Comparison of ENCODE assay signal across 29 cellular contexts in genomic region chr10:9166770-9167169, GRCh38.
"Had no signal": no experiment of that assay in that cellular context is flagged by ENCODE, and none has a peak within 500 bp of the region (broad histone marks: within the 10 kb centered on the region; RNA-seq: fewer than 3 reads in every experiment).

No MANE protein-coding gene starts in this region.

- H3K36me3 Mint-ChIP-seq: activated naive CD4-positive, alpha-beta T cell treated with anti-CD3 and anti-CD28 coated beads, Interleukin-2, amount 10 ng/mL, durations not matched to agents 7 days and 5 days; brain; WTC11 had no signal

- H3K4me3 Mint-ChIP-seq: activated CD4-positive, alpha-beta memory T cell treated with anti-CD3 and anti-CD28 coated beads, Interleukin-2, amount 10 ng/mL, durations not matched to agents 7 days and 5 days; activated CD4-positive, alpha-beta T cell treated with anti-CD3 and anti-CD28 coated beads, Interleukin-2, amount 10 ng/mL, durations not matched to agents 7 days and 5 days; activated naive CD4-positive, alpha-beta T cell treated with anti-CD3 and anti-CD28 coated beads, Interleukin-2, amount 10 ng/mL, durations not matched to agents 7 days and 5 days; activated naive CD8-positive, alpha-beta T cell treated with anti-CD3 and anti-CD28 coated beads, Interleukin-2, amount 10 ng/mL, durations not matched to agents 7 days and 5 days; activated T-cell treated with anti-CD3 and anti-CD28 coated beads, Interleukin-2, amount 50 U/mL, for 24 hours; activated T-cell treated with anti-CD3 and anti-CD28 coated beads, Interleukin-2, amount 50 U/mL, for 72 hours; brain; central memory CD8-positive, alpha-beta T cell; effector memory CD8-positive, alpha-beta T cell; T-helper 1 cell treated with Interleukin-12 subunit alpha and Interleukin-12 subunit beta and Interleukin-4 antibody, amounts not matched to agents 30 μg/mL and 1 μg/mL, for 36 hours; WTC11 had no signal

- H3K79me2 ChIP-seq: hepatocyte had no signal

- H3K4me1 ChIP-seq: ascending aorta, esophagus squamous epithelium, heart right ventricle had no signal

- H3K27ac Mint-ChIP-seq: activated CD4-positive, alpha-beta memory T cell treated with anti-CD3 and anti-CD28 coated beads, Interleukin-2, amount 10 ng/mL, durations not matched to agents 7 days and 5 days; activated CD4-positive, alpha-beta T cell treated with anti-CD3 and anti-CD28 coated beads, Interleukin-2, amount 10 ng/mL, durations not matched to agents 7 days and 5 days; activated naive CD4-positive, alpha-beta T cell treated with anti-CD3 and anti-CD28 coated beads, Interleukin-2, amount 10 ng/mL, durations not matched to agents 7 days and 5 days; activated naive CD4-positive, alpha-beta T cell treated with anti-CD3 and anti-CD28 coated beads, Interleukin-2, amount 50 U/mL, for 72 hours; activated naive CD8-positive, alpha-beta T cell treated with anti-CD3 and anti-CD28 coated beads, Interleukin-2, amount 10 ng/mL, durations not matched to agents 7 days and 5 days; activated T-cell treated with anti-CD3 and anti-CD28 coated beads, Interleukin-2, amount 50 U/mL, for 24 hours; activated T-cell treated with anti-CD3 and anti-CD28 coated beads, Interleukin-2, amount 50 U/mL, for 72 hours; brain; effector memory CD8-positive, alpha-beta T cell; T-helper 1 cell treated with Interleukin-12 subunit alpha and Interleukin-12 subunit beta and Interleukin-4 antibody, amounts not matched to agents 30 μg/mL and 1 μg/mL, for 36 hours; WTC11 had no signal

- H3K27me3 ChIP-seq: ascending aorta, hepatocyte had no signal

- H2AFZ ChIP-seq: hepatocyte had no signal

- H3K4me1 Mint-ChIP-seq: brain; central memory CD8-positive, alpha-beta T cell; WTC11 had no signal

- H3K4me2 ChIP-seq: hepatocyte had no signal

- H3K9me3 ChIP-seq: ascending aorta, esophagus squamous epithelium had no signal

- H3K36me3 ChIP-seq: ascending aorta, esophagus squamous epithelium, heart right ventricle had no signal

- H3K9me3 Mint-ChIP-seq: activated CD4-positive, alpha-beta memory T cell treated with anti-CD3 and anti-CD28 coated beads, Interleukin-2, amount 10 ng/mL, durations not matched to agents 7 days and 5 days; central memory CD8-positive, alpha-beta T cell; effector memory CD8-positive, alpha-beta T cell had no signal

- H3K27me3 Mint-ChIP-seq: activated CD4-positive, alpha-beta T cell treated with anti-CD3 and anti-CD28 coated beads, Interleukin-2, amount 10 ng/mL, durations not matched to agents 7 days and 5 days; activated naive CD4-positive, alpha-beta T cell treated with anti-CD3 and anti-CD28 coated beads, Interleukin-2, amount 10 ng/mL, durations not matched to agents 7 days and 5 days; activated naive CD8-positive, alpha-beta T cell treated with anti-CD3 and anti-CD28 coated beads, Interleukin-2, amount 10 ng/mL, durations not matched to agents 7 days and 5 days had no signal

- H3K4me3 ChIP-seq: ascending aorta, esophagus squamous epithelium, heart right ventricle, hepatocyte had no signal

- DNase-seq: activated CD4-positive, alpha-beta memory T cell treated with anti-CD3 and anti-CD28 coated beads, Interleukin-2, amount 10 ng/mL, durations not matched to agents 7 days and 5 days; activated CD4-positive, alpha-beta T cell treated with anti-CD3 and anti-CD28 coated beads for 1 hour; activated CD4-positive, alpha-beta T cell treated with anti-CD3 and anti-CD28 coated beads for 4 hours; activated CD4-positive, alpha-beta T cell treated with anti-CD3 and anti-CD28 coated beads, Interleukin-2, amount 10 ng/mL, durations not matched to agents 7 days and 5 days; activated CD4-positive, alpha-beta T cell treated with anti-CD3 and anti-CD28 coated beads, Interleukin-2, amount 50 U/mL, for 4 hours; activated CD8-positive, alpha-beta memory T cell treated with anti-CD3 and anti-CD28 coated beads, Interleukin-2, amount 50 U/mL, for 48 hours; activated gamma-delta T cell; activated naive CD4-positive, alpha-beta T cell; activated naive CD4-positive, alpha-beta T cell treated with anti-CD3 and anti-CD28 coated beads, Interleukin-2, amount 10 ng/mL, durations not matched to agents 7 days and 5 days; activated naive CD8-positive, alpha-beta T cell treated with anti-CD3 and anti-CD28 coated beads, Interleukin-2, amount 10 ng/mL, durations not matched to agents 7 days and 5 days; activated T-cell treated with anti-CD3 and anti-CD28 coated beads for 4 hours; activated T-cell treated with anti-CD3 and anti-CD28 coated beads, Interleukin-2, amount 50 U/mL, for 24 hours; activated T-cell treated with anti-CD3 and anti-CD28 coated beads, Interleukin-2, amount 50 U/mL, for 72 hours; cortex of kidney; dermis blood vessel endothelial cell; effector CD4-positive, alpha-beta T cell; effector memory CD8-positive, alpha-beta T cell; esophagus squamous epithelium; heart right ventricle; T1000 had no signal

- ATAC-seq: activated naive CD4-positive, alpha-beta T cell treated with anti-CD3 and anti-CD28 coated beads, Interleukin-2, amount 50 U/mL, for 72 hours; activated T-cell treated with anti-CD3 and anti-CD28 coated beads, Interleukin-2, amount 50 U/mL, for 72 hours; effector memory CD8-positive, alpha-beta T cell; heart right ventricle; WTC11 had no signal

- H3K27ac ChIP-seq: ascending aorta, epithelial cell of prostate, esophagus squamous epithelium, heart right ventricle, hepatocyte, VCaP had no signal
